20 cellular contexts compared by ENCODE assay signal in genomic region chr6:63795006-63795405, GRCh38.
"Had no signal": no experiment of that assay in that cellular context is flagged by ENCODE, and none has a peak within 500 bp of the region (broad histone marks: within the 10 kb centered on the region; RNA-seq: fewer than 3 reads in every experiment).

No MANE protein-coding gene starts in this region.

- H3K4me3 ChIP-seq: gastroesophageal sphincter, heart left ventricle, smooth muscle cell, thoracic aorta, vagina had no signal

- H3K9me3 ChIP-seq: gastroesophageal sphincter, heart left ventricle, thoracic aorta, vagina had no signal

- DNase-seq: activated CD4-positive, alpha-beta memory T cell treated with anti-CD3 and anti-CD28 coated beads, Interleukin-2, amount 10 ng/mL, durations not matched to agents 7 days and 5 days; activated CD4-positive, alpha-beta T cell treated with anti-CD3 and anti-CD28 coated beads, Interleukin-2, amount 10 ng/mL, durations not matched to agents 24 days and 14 days; activated gamma-delta T cell; activated naive CD4-positive, alpha-beta T cell treated with anti-CD3 and anti-CD28 coated beads, Interleukin-2, amount 50 U/mL, for 16 hours; aorta; brain microvascular endothelial cell; caudate nucleus; effector CD4-positive, alpha-beta T cell; heart left ventricle; islet precursor cell; left colon; stimulated activated CD4-positive, alpha-beta T cell treated with anti-CD3 and anti-CD28 coated beads, Interleukin-15, amount 100 ng/mL, for 24 hours; stimulated activated CD4-positive, alpha-beta T cell treated with anti-CD3 and anti-CD28 coated beads, Interleukin-4, amount 100 ng/mL, for 1 hour; stimulated activated naive CD4-positive, alpha-beta T cell had no signal

- H3K27ac ChIP-seq: brain microvascular endothelial cell, gastroesophageal sphincter, heart left ventricle, parathyroid adenoma, thoracic aorta, vagina, VCaP had no signal

- H3K27me3 ChIP-seq: brain microvascular endothelial cell, vagina had no signal

- H3K79me2 ChIP-seq: parathyroid adenoma had no signal

- H3K36me3 ChIP-seq: brain microvascular endothelial cell, gastroesophageal sphincter, heart left ventricle, thoracic aorta, vagina had no signal

- H2AFZ ChIP-seq: parathyroid adenoma had no signal

- H3K4me1 ChIP-seq: gastroesophageal sphincter, heart left ventricle, parathyroid adenoma, vagina had no signal

- H3K9ac ChIP-seq: parathyroid adenoma had no signal

- H3K4me2 ChIP-seq: smooth muscle cell had no signal
